ENCODE assay signal across 7 cellular contexts in the genomic region with DNA sequence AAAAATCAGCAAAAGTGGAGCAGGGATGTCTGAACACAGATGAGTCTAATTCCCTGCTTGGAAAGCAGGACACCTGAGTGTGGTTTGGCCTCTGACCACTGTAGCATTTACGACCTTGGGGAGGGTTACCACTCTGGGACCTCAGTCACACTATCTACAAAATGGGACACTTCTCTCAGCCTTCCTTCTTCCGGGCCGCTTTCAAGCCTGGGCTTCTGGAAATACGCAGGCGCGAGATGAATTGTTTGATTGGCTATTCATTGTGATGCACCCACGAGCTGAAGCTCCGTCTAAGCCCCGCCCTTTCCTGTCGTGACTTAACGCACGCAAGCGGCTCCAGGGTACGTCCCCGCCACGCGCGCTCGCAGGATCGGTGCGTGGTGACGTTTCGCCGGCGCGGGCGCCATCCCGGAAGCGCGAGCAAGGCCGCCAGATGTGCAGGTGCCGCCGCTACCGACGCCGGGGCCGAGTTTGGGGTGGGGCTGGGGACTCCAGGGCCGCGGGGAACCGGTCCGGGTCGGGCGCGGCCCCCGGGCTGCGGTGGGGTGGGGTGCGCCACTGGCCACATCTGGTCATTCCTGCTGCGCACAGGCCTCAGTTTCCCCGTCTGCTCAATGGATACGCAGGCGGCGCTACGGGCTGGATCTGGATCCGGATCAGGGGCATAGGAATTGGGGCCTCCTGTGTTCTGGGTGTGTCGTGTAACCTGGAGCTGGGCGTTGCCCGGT.
DNase-seq lines count a peak whose midpoint lies in the region; ATAC-seq and FAIRE-seq lines count a peak whose summit lies in the region.

A gene with protein sequence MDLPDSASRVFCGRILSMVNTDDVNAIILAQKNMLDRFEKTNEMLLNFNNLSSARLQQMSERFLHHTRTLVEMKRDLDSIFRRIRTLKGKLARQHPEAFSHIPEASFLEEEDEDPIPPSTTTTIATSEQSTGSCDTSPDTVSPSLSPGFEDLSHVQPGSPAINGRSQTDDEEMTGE (plus strand): TSS at position 397 of the 728 bp plus-strand sequence. CDS start 4,187 bp downstream, outside the sequence.

- peak; percentile 94 for ATAC-seq in HG02981 (IDR thresholded peaks at IDR 0.05; ENCODE audit: unreplicated experiment)

- DNase-seq in GM18507 (ENCODE audit: extremely low spot score, insufficient read length, low read depth) (peak; percentile 95), NCI-H2081 (lab: John Stamatoyannopoulos, UW) (peak; percentile 97 to 98), T1000 (lab: John Stamatoyannopoulos, UW) (peak; percentile 90), astrocyte of the hippocampus (ENCODE audit: low read depth, low spot score) (peak; percentile 98), hippocampal formation (lab: John Stamatoyannopoulos, UW) (peak; percentile 92 to 96), retina (peak; percentile 87)

- peak; percentile 100 for FAIRE-seq in GM18507 (lab: Jason Lieb, UNC)

Comparison
In these comparisons a context has a peak if more than half of its experiments do, and no peak if none do; other contexts are left out.
1. Peak in every context shown above with its lines: DNase-seq and ATAC-seq.